ENCODE assay signal across 19 cellular contexts in the genomic region with DNA sequence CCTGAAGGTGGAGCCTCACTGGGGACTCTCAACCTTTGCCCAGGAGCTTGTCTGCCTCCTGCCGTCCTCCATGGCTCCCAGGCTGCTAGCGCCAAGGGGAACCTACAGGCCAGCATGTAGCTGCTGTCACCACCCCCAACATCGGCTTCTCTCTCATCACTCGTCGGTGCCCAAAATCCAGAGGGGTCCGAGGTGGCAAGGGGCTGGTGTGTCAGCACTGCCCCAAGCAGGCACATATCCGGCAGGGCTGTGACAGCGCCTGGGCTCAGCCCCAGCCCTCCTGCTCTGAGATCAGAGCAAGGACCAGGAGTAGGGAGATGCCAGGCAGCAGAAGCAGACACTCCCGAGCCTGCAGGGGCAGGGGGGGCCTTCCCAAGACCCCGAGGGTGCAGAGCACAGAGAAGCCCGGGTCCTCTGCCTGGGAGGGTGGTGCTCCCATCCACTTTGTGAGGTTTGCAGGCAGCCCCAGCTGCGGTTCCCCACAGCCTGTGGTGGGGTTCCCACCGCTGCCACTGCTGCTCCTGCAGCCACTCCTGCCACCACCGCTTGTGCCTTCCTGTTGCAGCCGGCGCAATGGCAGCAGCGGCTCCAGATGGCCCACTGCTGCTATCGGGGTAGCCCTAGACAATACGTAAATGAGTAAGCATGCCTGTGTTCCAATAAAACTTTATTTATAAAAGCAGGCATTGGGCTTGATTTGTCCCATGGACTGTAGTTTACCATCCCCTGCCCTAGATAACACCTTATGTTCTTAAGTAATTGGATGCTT.
"Had no signal": no experiment of that assay in that cellular context is flagged by ENCODE, and none has a peak within 500 bp of the region (broad histone marks: within the 10 kb centered on the region; RNA-seq: fewer than 3 reads in every experiment).

No MANE protein-coding gene starts in this region.

- H3K4me1 ChIP-seq: esophagus muscularis mucosa, gastroesophageal sphincter, parathyroid adenoma, suprapubic skin, tibial artery, upper lobe of left lung had no signal

- H3K9ac ChIP-seq: parathyroid adenoma had no signal

- H3K4me3 Mint-ChIP-seq: central memory CD8-positive, alpha-beta T cell; effector memory CD8-positive, alpha-beta T cell; immature natural killer cell; naive B cell; nephron had no signal

- H3K27ac ChIP-seq: epithelial cell of prostate, esophagus muscularis mucosa, gastroesophageal sphincter, parathyroid adenoma, suprapubic skin, tibial artery, upper lobe of left lung had no signal

- H3K9me3 Mint-ChIP-seq: nephron had no signal

- H3K4me1 Mint-ChIP-seq: central memory CD8-positive, alpha-beta T cell; immature natural killer cell; naive B cell had no signal

- H2AFZ ChIP-seq: parathyroid adenoma had no signal

- H3K79me2 ChIP-seq: parathyroid adenoma had no signal

- H3K36me3 Mint-ChIP-seq: immature natural killer cell had no signal

- H3K27ac Mint-ChIP-seq: effector memory CD8-positive, alpha-beta T cell; immature natural killer cell; naive B cell; nephron had no signal

- H3K27me3 Mint-ChIP-seq: central memory CD8-positive, alpha-beta T cell; effector memory CD8-positive, alpha-beta T cell; naive B cell had no signal

- H3K27me3 ChIP-seq: esophagus muscularis mucosa, gastroesophageal sphincter, suprapubic skin, tibial artery, upper lobe of left lung had no signal

- ATAC-seq: effector memory CD8-positive, alpha-beta T cell; gastroesophageal sphincter; left colon; stimulated activated naive CD8-positive, alpha-beta T cell treated with anti-CD3 and anti-CD28 coated beads, Interleukin-15, Interleukin-2, amounts not matched to agents 100 U/mL and 50 U/mL, for 24 hours had no signal

- DNase-seq: effector memory CD8-positive, alpha-beta T cell; foreskin fibroblast; glutamatergic neuron; immature natural killer cell; left colon; mesendoderm; naive B cell; small intestine; stimulated activated CD4-positive, alpha-beta T cell treated with anti-CD3 and anti-CD28 coated beads, Interleukin-12 subunit alpha, Interleukin-12 subunit beta, amount 100 ng/mL, for 4 hours; stimulated activated naive CD8-positive, alpha-beta T cell treated with anti-CD3 and anti-CD28 coated beads, Interleukin-15, Interleukin-2, amounts not matched to agents 100 U/mL and 50 U/mL, for 24 hours; tibial artery had no signal

- H3K9me3 ChIP-seq: esophagus muscularis mucosa, gastroesophageal sphincter, suprapubic skin, tibial artery, upper lobe of left lung had no signal
